In the genomic region with DNA sequence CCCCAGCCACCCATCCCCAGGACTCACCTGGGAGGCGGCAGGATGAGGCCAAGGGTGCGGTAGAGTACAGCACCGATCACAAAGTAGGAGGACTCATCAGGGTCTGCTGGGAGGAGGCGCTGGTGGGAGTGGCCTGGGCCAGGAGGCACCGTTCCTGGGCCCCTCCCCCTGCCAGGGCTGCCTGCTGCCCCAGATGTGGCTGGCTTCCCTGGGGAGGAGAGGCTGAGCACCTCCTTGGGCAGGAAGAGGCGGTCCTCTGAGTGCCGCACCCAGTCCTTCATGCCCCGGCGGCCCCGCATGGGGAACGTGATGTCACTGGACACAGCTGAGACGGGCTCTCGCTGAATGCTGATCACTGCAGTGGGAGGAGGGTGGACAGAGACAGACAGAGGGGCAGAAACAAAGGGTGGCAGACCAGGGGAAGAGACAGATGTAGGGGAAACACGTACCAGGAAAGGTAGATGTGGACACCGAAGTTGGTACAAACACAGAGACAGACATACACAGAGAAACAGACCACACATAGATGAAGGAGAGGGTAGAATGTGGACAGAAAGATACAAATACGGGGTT, we compare ENCODE assay signal across 14 cellular contexts. TPM values are rescaled to one million over a fixed set of nuclear protein-coding genes. Genes with fewer than 3 reads are reported as not detected.
DNase-seq lines count a peak whose midpoint lies in the region; ATAC-seq and TF ChIP-seq lines count a peak whose summit lies in the region.
"Had no signal": no experiment of that assay in that cellular context is flagged by ENCODE, and none has a peak within 500 bp of the region (broad histone marks: within the 10 kb centered on the region; RNA-seq: fewer than 3 reads in every experiment).

No MANE protein-coding gene starts in this region.

- ATAC-seq in CD8-positive, alpha-beta T cell: peak; percentile 56
- ATAC-seq in RWPE2 (ENCODE audit: low read depth) (peak; percentile 70), naive B cell (ENCODE audit: low read depth in 2 of 2) (peak; percentile 80), GM18868 (IDR thresholded peaks at IDR 0.05; ENCODE audit: unreplicated experiment) (no peak)

- TF ChIP-seq CTCF in CD8-positive, alpha-beta T cell (IDR thresholded peaks at IDR 0.05): no peak
- TF ChIP-seq CTCF in RWPE2 (IDR thresholded peaks at IDR 0.05; ENCODE audit: poor library complexity, severe bottlenecking): no peak
- TF ChIP-seq CTCF in GM10266 (IDR thresholded peaks at IDR 0.05; ENCODE audit: control insufficient read depth, insufficient read depth, low read depth, missing control alignments): no peak

- H3K36me3 ChIP-seq in CD8-positive, alpha-beta T cell (ENCODE audit: insufficient read depth, low read length): no peaks in the 10 kb centered on the region
- no peaks in the 10 kb centered on the region for H3K36me3 ChIP-seq in RWPE2 (ENCODE audit: low read depth)
- H3K36me3 ChIP-seq: adrenal gland, HAP-1 had no signal

- CTCF ChIA-PET in CD8-positive, alpha-beta T cell (lab: Charles Lee): no interaction called here

- no peaks in the 10 kb centered on the region for H3K9me3 ChIP-seq in CD8-positive, alpha-beta T cell (ENCODE audit: low read length)
- no peaks in the 10 kb centered on the region for H3K9me3 ChIP-seq in RWPE2 (ENCODE audit: severe bottlenecking)
- H3K9me3 ChIP-seq: adrenal gland, HAP-1, testis had no signal

- no peaks in the 10 kb centered on the region for H3K9me3 Mint-ChIP-seq in CD8-positive, alpha-beta T cell
- no peaks in the 10 kb centered on the region for H3K9me3 Mint-ChIP-seq in naive B cell

- peaks cover 10% of the 10 kb centered on the region for H3K4me1 ChIP-seq in CD8-positive, alpha-beta T cell (ENCODE audit: insufficient read depth, low read length)
- peaks cover 6% of the 10 kb centered on the region for H3K4me1 ChIP-seq in RWPE2 (ENCODE audit: insufficient read depth, poor library complexity, severe bottlenecking)
- H3K4me1 ChIP-seq: adrenal gland, HAP-1, testis had no signal

- H3K27ac Mint-ChIP-seq in CD8-positive, alpha-beta T cell: peak overlapping the region; percentile 6
- H3K27ac Mint-ChIP-seq in naive B cell: peak overlapping the region in 3 of 6 donors; percentile 2 to 68 (median 19)

- no peaks in the 10 kb centered on the region for H3K27me3 Mint-ChIP-seq in CD8-positive, alpha-beta T cell (ENCODE audit: low read depth)
- H3K27me3 Mint-ChIP-seq in naive B cell: peaks cover 0 to 4% (median 0%) of the 10 kb centered on the region in 3 donors

- intact Hi-C loops in CD8-positive, alpha-beta T cell (cut with DNase I, micrococcal nuclease): no loop called here
- intact Hi-C loops in cardiac septum (cut with DNase I): no loop called here

- no peak overlapping the region for H3K27ac ChIP-seq in CD8-positive, alpha-beta T cell (ENCODE audit: low read depth, low read length)
- H3K27ac ChIP-seq in RWPE2 (ENCODE audit: poor library complexity, severe bottlenecking): no peak overlapping the region
- H3K27ac ChIP-seq: adrenal gland, testis had no signal

- no peak overlapping the region for H3K4me3 ChIP-seq in CD8-positive, alpha-beta T cell (ENCODE audit: low read depth, low read length)
- no peak overlapping the region for H3K4me3 ChIP-seq in RWPE2 (ENCODE audit: severe bottlenecking)
- H3K4me3 ChIP-seq: adrenal gland, HAP-1, skin epidermis, testis had no signal

- POLR2A ChIA-PET in CD8-positive, alpha-beta T cell (lab: Charles Lee): no interaction called here

- no peaks in the 10 kb centered on the region for H3K27me3 ChIP-seq in CD8-positive, alpha-beta T cell (ENCODE audit: insufficient read depth, low read length)
- H3K27me3 ChIP-seq in RWPE2 (ENCODE audit: insufficient read depth, poor library complexity, severe bottlenecking): no peaks in the 10 kb centered on the region
- H3K27me3 ChIP-seq: adrenal gland, testis had no signal

- peaks cover 11% of the 10 kb centered on the region for H3K4me1 Mint-ChIP-seq in CD8-positive, alpha-beta T cell (ENCODE audit: low read depth)
- H3K4me1 Mint-ChIP-seq in naive B cell: peaks cover 9 to 31% (median 25%) of the 10 kb centered on the region in 3 donors

- no peaks in the 10 kb centered on the region for H3K36me3 Mint-ChIP-seq in CD8-positive, alpha-beta T cell
- no peaks in the 10 kb centered on the region for H3K36me3 Mint-ChIP-seq in naive B cell

- peak in 3 of 7 experiments; percentile 17 to 36 (median 26) for DNase-seq in CD8-positive, alpha-beta T cell
- DNase-seq in RWPE2 (ENCODE audit: low spot score): no peak
- peak; percentile 80 for DNase-seq in activated effector memory CD4-positive, alpha-beta T cell treated with anti-CD3 and anti-CD28 coated beads, Interleukin-2, amount 50 U/mL, for 16 hours
- DNase-seq in naive B cell: no peak
- no peak for DNase-seq in GM10266 (ENCODE audit: extremely low spot score)
- DNase-seq in NCI-H2029 treated with DMSO at 0.1 percent for 48 hours (lab: John Stamatoyannopoulos, UW): no peak
- DNase-seq in cardiac septum (ENCODE audit: low spot score): no peak
- DNase-seq: adrenal gland, mammary epithelial cell, NCI-H187 treated with DMSO at 0.1 percent for 48 hours, testis had no signal

- no peak overlapping the region for H3K4me3 Mint-ChIP-seq in CD8-positive, alpha-beta T cell
- peak overlapping the region in 2 of 8 donors; percentile 23 to 44 for H3K4me3 Mint-ChIP-seq in naive B cell

RNA-seq across cellular contexts. Expression of gene ADGRB2, which starts 24.8 kb away (rescaled TPM):
- under 1 TPM; 0.25 to 0.79 TPM for total RNA-seq in CD8-positive, alpha-beta T cell
- not detected for polyA plus RNA-seq in naive B cell (ENCODE audit: low read depth in 6 of 6)
- total RNA-seq in cardiac septum: 7.7 TPM

RNA-seq across cellular contexts. Expression of gene COL16A1, which starts 35.5 kb away (rescaled TPM):
- total RNA-seq in CD8-positive, alpha-beta T cell: under 1 TPM in 1 of 2 experiments, not detected in 1; 0.92 TPM
- 1 to 10 TPM in 1 of 6 donors, under 1 TPM in 1, not detected in 4; 0.64 to 1.2 TPM for polyA plus RNA-seq in naive B cell (ENCODE audit: low read depth in 6 of 6)
- total RNA-seq in cardiac septum: 45.9 TPM

Comparison
In these comparisons a context has a peak if more than half of its experiments do, and no peak if none do; other contexts are left out.
1. RNA of gene COL16A1, which starts 35.5 kb away (total RNA-seq): 45.9 TPM in cardiac septum (single experiment); 0.92 TPM in CD8-positive, alpha-beta T cell; every median in the first group is over 10 times any median in the second.